ENCODE assay signal across 10 cellular contexts in the genomic region with DNA sequence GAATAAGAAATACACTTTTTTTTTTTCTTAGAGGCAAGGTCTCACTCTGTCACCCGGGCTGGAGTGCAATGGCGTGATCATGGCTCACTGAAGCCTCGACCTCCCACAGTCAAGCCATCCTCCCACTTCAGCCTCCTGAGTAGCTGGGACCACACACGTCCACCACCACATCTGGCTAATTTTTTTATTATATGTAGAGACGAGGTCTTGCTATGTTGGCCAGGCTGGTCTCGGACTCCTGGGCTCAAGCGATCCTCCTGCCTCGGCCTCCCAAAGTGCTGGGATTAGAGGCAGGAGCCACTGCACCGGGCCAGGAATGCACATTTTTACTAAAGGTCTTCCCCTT. TPM values are rescaled to one million over a fixed set of nuclear protein-coding genes. Genes with fewer than 3 reads are reported as not detected.
DNase-seq lines count a peak whose midpoint lies in the region; ATAC-seq, FAIRE-seq and TF ChIP-seq lines count a peak whose summit lies in the region.
"Had no signal": no experiment of that assay in that cellular context is flagged by ENCODE, and none has a peak within 500 bp of the region (broad histone marks: within the 10 kb centered on the region; RNA-seq: fewer than 3 reads in every experiment).

No MANE protein-coding gene starts in this region.

- TF ChIP-seq RAD21 in A549 (conservative IDR thresholded peaks at IDR 0.05 in 1 of 2, IDR thresholded peaks at IDR 0.05 in 1 of 2), result no peak
- no peak for TF ChIP-seq RAD21 in IMR-90 (IDR thresholded peaks at IDR 0.05; ENCODE audit: low read length)

- H3K4ac ChIP-seq in IMR-90 (ENCODE audit: low read depth, low read length), result no peak overlapping the region

- H3K27ac ChIP-seq in A549 (0 out of 6 replicates have a peak overlapping the region, but pooled peaks of 1 of the 2 experiments have one; percentile 18), IMR-90 (ENCODE audit: insufficient read depth, low read length) (no peak overlapping the region)
- H3K27ac ChIP-seq in naive thymus-derived CD4-positive, alpha-beta T cell (ENCODE audit: low read depth, low read length), result peak overlapping the region; percentile 92

- H4K20me1 ChIP-seq in IMR-90 (ENCODE audit: insufficient read depth, low read length), result peaks cover 50% of the 10 kb centered on the region

- H3K4me2 ChIP-seq in A549 (peak overlapping the region; percentile 96), IMR-90 (ENCODE audit: low read depth, low read length) (peak overlapping the region; percentile 100)

- intact Hi-C loops in IMR-90 (cut with micrococcal nuclease), result loop anchor here (5.0 kb wide), 1 partner anchor 227 kb away; no protein-coding TSS in a partner anchor
- intact Hi-C loops in naive thymus-derived CD4-positive, alpha-beta T cell (cut with micrococcal nuclease), result loop anchor here in 1 of 2 donors (5.0 to 10.0 kb wide), 2 partner anchors 709 to 1117 kb away; a partner anchor contains a TSS

- peak overlapping the region; percentile 56; the same call in 1 of the 2 replicates for H3K23ac ChIP-seq in IMR-90 (ENCODE audit: low read depth, low read length)

- peaks cover 33% of the 10 kb centered on the region for H3K4me1 ChIP-seq in A549
- H3K4me1 ChIP-seq in IMR-90 (ENCODE audit: control insufficient read depth, insufficient read depth, low read length), result peaks cover 7% of the 10 kb centered on the region
- peaks cover 49 to 57% of the 10 kb centered on the region in 2 donors for H3K4me1 ChIP-seq in naive thymus-derived CD4-positive, alpha-beta T cell (ENCODE audit: control insufficient read depth in 2 of 2, insufficient read depth in 2 of 2, low read length in 2 of 2)

- FAIRE-seq in A549 (lab: Jason Lieb, UNC) (no peak), bronchial epithelial cell (lab: Jason Lieb, UNC) (no peak)

- no peak overlapping the region for H3K18ac ChIP-seq in IMR-90 (ENCODE audit: low read depth, low read length)

- H3K9me3 Mint-ChIP-seq in naive thymus-derived CD4-positive, alpha-beta T cell, result peaks cover 0 to 3% (median 0%) of the 10 kb centered on the region in 11 donors

- peak overlapping the region; percentile 97 to 100 (median 99) for H3K4me3 Mint-ChIP-seq in naive thymus-derived CD4-positive, alpha-beta T cell

- H3K79me1 ChIP-seq in IMR-90 (ENCODE audit: low read depth in 1 of 2, low read length in 2 of 2), result peaks cover 13 to 75% of the 10 kb centered on the region in 2 experiments

- POLR2A ChIA-PET in A549 (lab: Yijun Ruan, JAX) (no interaction called here), IMR-90 (lab: Charles Lee; ENCODE audit: unreplicated experiment) (no interaction called here)
- POLR2A ChIA-PET in naive thymus-derived CD4-positive, alpha-beta T cell (lab: Charles Lee), result interaction anchor here (0.6 to 12.6 kb wide), 12 partner anchors 7 to 260 kb away, joined by 3 to 220 read pairs (median 6); a partner anchor contains a TSS

- peak overlapping the region; percentile 4 for H2BK5ac ChIP-seq in IMR-90 (ENCODE audit: low read depth, low read length, poor library complexity, severe bottlenecking)

- H2BK120ac ChIP-seq in IMR-90 (ENCODE audit: low read depth, low read length), result no peak overlapping the region

- no peak overlapping the region for H2AK9ac ChIP-seq in IMR-90 (replicated peaks; ENCODE audit: low read depth, low read length, poor library complexity)

- peak overlapping the region; percentile 10; the same call in 1 of the 2 replicates for H3K9ac ChIP-seq in IMR-90 (ENCODE audit: low read depth, low read length)

- BruUV-seq in IMR-90 (replicated peaks; lab: Mats Ljungman, UMichigan), result no TSS peak

- no peak overlapping the region for H3K14ac ChIP-seq in IMR-90 (replicated peaks; ENCODE audit: low read depth, low read length)

- TF ChIP-seq POLR2A in A549 (IDR thresholded peaks at IDR 0.05; ENCODE audit: low read length) (no peak), IMR-90 (IDR thresholded peaks at IDR 0.05; ENCODE audit: low read depth, low read length) (no peak)

- in situ Hi-C loops in IMR-90 (cut with MboI; ENCODE audit: low sequenced_read_pairs), result no loop called here

- H3K27ac Mint-ChIP-seq in naive thymus-derived CD4-positive, alpha-beta T cell, result peak overlapping the region; percentile 58 to 100 (median 97)

- no peak overlapping the region for H4K91ac ChIP-seq in IMR-90 (ENCODE audit: insufficient read depth, low read depth, low read length)

- no peak overlapping the region for H2BK20ac ChIP-seq in IMR-90 (ENCODE audit: low read depth, low read length)

- CTCF ChIA-PET in A549 (lab: Yijun Ruan, JAX) (interaction anchor here (0.5 to 7.1 kb wide), 2 partner anchors 26 to 303 kb away, joined by 3 to 48 read pairs; no protein-coding TSS in a partner anchor), IMR-90 (lab: Yijun Ruan, JAX) (no interaction called here)
- CTCF ChIA-PET in naive thymus-derived CD4-positive, alpha-beta T cell (lab: Charles Lee), result no interaction called here

- no peaks in the 10 kb centered on the region for H3K27me3 ChIP-seq in IMR-90 (ENCODE audit: control insufficient read depth, insufficient read depth, low read length)
- H3K27me3 ChIP-seq in bronchial epithelial cell (ENCODE audit: control insufficient read depth, insufficient read depth, low read length), result no peaks in the 10 kb centered on the region
- no peaks in the 10 kb centered on the region for H3K27me3 ChIP-seq in naive thymus-derived CD4-positive, alpha-beta T cell (ENCODE audit: control insufficient read depth in 2 of 2, insufficient read depth in 2 of 2, low read length in 2 of 2)

- no peak for ATAC-seq in A549
- ATAC-seq in IMR-90 (ENCODE audit: low read depth), result no peak
- no peak for ATAC-seq in naive thymus-derived CD4-positive, alpha-beta T cell

- DNase-seq in A549 (ENCODE audit: low read depth in 1 of 2, low spot score in 1 of 2) (no peak), IMR-90 (no peak), bronchial epithelial cell (ENCODE audit: low read depth) (no peak), NOMO-1 treated with DMSO at 0.1 percent for 48 hours (lab: John Stamatoyannopoulos, UW; ENCODE audit: unreplicated experiment) (no peak), foreskin melanocyte (no peak), NCI-H1694 treated with DMSO at 0.1 percent for 48 hours (lab: John Stamatoyannopoulos, UW) (no peak), germinal center (ENCODE audit: low spot score) (no peak)
- DNase-seq in naive thymus-derived CD4-positive, alpha-beta T cell, result no peak
- DNase-seq: cortex of kidney, GDM1 had no signal

- TF ChIP-seq EP300 in A549 (IDR thresholded peaks at IDR 0.05), result no peak

- no peak overlapping the region for H2BK15ac ChIP-seq in IMR-90 (ENCODE audit: low read depth, low read length)

- H3K9me3 ChIP-seq in A549, result no peaks in the 10 kb centered on the region
- H3K9me3 ChIP-seq in IMR-90 (ENCODE audit: control insufficient read depth, insufficient read depth, low read length), result no peaks in the 10 kb centered on the region
- no peaks in the 10 kb centered on the region for H3K9me3 ChIP-seq in naive thymus-derived CD4-positive, alpha-beta T cell (ENCODE audit: control insufficient read depth in 2 of 3, low read length in 3 of 3)

- no peak for TF ChIP-seq CTCF in A549 (IDR thresholded peaks at IDR 0.05)
- TF ChIP-seq CTCF in IMR-90 (conservative IDR thresholded peaks at IDR 0.05; ENCODE audit: low read depth, low read length), result no peak
- no peak for TF ChIP-seq CTCF in bronchial epithelial cell (IDR thresholded peaks at IDR 0.05; ENCODE audit: insufficient read depth, low read length, severe bottlenecking)

- H3K9me1 ChIP-seq in IMR-90 (ENCODE audit: insufficient read depth, low read length), result peaks cover 8% of the 10 kb centered on the region

- H3K36me3 ChIP-seq in IMR-90 (ENCODE audit: control insufficient read depth, insufficient read depth, low read length) (peaks cover 46% of the 10 kb centered on the region), bronchial epithelial cell (ENCODE audit: control insufficient read depth, insufficient read depth, low read length) (peaks cover 15% of the 10 kb centered on the region)
- peaks cover 24 to 57% (median 48%) of the 10 kb centered on the region in 3 experiments for H3K36me3 ChIP-seq in naive thymus-derived CD4-positive, alpha-beta T cell (ENCODE audit: control insufficient read depth in 2 of 3, insufficient read depth in 3 of 3, low read length in 3 of 3)

- H3K27me3 Mint-ChIP-seq in naive thymus-derived CD4-positive, alpha-beta T cell, result no peaks in the 10 kb centered on the region

- peaks cover 9 to 64% (median 62%) of the 10 kb centered on the region in 5 donors for H3K36me3 Mint-ChIP-seq in naive thymus-derived CD4-positive, alpha-beta T cell

- H3K56ac ChIP-seq in IMR-90 (ENCODE audit: extremely low read depth, insufficient read depth, low read length), result no peak overlapping the region

- H3K4me3 ChIP-seq in A549, result peak overlapping the region; percentile 65; the same call in 2 of the 3 replicates
- H3K4me3 ChIP-seq in IMR-90 (ENCODE audit: insufficient read depth, low read depth, low read length), result peak overlapping the region; percentile 57
- peak overlapping the region; percentile 85 for H3K4me3 ChIP-seq in bronchial epithelial cell (ENCODE audit: low read depth, low read length)
- peak overlapping the region; percentile 84 for H3K4me3 ChIP-seq in naive thymus-derived CD4-positive, alpha-beta T cell (ENCODE audit: low read length)

- no peak overlapping the region for H4K5ac ChIP-seq in IMR-90 (ENCODE audit: low read depth, low read length)

- H2AK5ac ChIP-seq in IMR-90 (ENCODE audit: low read depth, low read length), result no peak overlapping the region

- H4K8ac ChIP-seq in IMR-90 (ENCODE audit: low read depth in 2 of 2, low read length in 2 of 2), result no peak overlapping the region

- H3K4me1 Mint-ChIP-seq in naive thymus-derived CD4-positive, alpha-beta T cell, result peaks cover 54 to 77% (median 72%) of the 10 kb centered on the region in 7 donors

- dilution Hi-C loops in IMR-90 (cut with HindIII; ENCODE audit: low sequenced_read_pairs, unreplicated experiment), result no loop called here

- no peak overlapping the region for H2AFZ ChIP-seq in IMR-90 (replicated peaks; ENCODE audit: low read length, poor library complexity)

- 79% methylated on average over 9 of the region's 9 CpGs for WGBS in A549 (ENCODE audit: missing lambda C conversion rate)
- WGBS in IMR-90 (ENCODE audit: extremely low coverage in 2 of 2, insufficient read length in 1 of 2), 2 experiments, result no CpG with 5 or more reads among the region's 9 CpGs

RNA-seq across cellular contexts. Expression of a gene that starts 2.4 kb away (rescaled TPM):
- 159 and 177 TPM in 2 replicates for polyA plus RNA-seq in A549 (2011; rRNA removed)
- 83.2 and 85.0 TPM in 2 replicates for polyA plus RNA-seq in A549 (2012; cell fraction: cytosol; rRNA removed)
- polyA plus RNA-seq in A549 (2012; cell fraction: nucleus; rRNA removed), result 54.5 and 62.1 TPM in 2 replicates
- 97.1 to 98.9 TPM (median 98.3 TPM) in 3 replicates for polyA plus RNA-seq in A549 (2017; fragmentation: RNase III; extraction: RNeasy Plus Mini Kit Qiagen cat#74134 plus additional on column Dnase treatment)
- 54.7 and 65.4 TPM in 2 replicates for polyA minus RNA-seq in A549 (2011; rRNA and poly(A)+ RNA removed)
- total RNA-seq in IMR-90 (2012; rRNA removed), result 57.7 and 61.7 TPM in 2 replicates
- polyA plus RNA-seq in IMR-90 (2012; rRNA removed), result 92.3 and 94.2 TPM in 2 replicates
- 65.8 and 82.6 TPM in 2 replicates for polyA plus RNA-seq in IMR-90 (2012; cell fraction: cytosol; rRNA removed)
- 27.8 and 83.8 TPM in 2 replicates for polyA plus RNA-seq in IMR-90 (2012; cell fraction: nucleus; rRNA removed; ENCODE audit: low replicate concordance)
- 34.5 and 41.3 TPM in 2 replicates for total RNA-seq in bronchial epithelial cell
- 100 to 1,000 TPM; 144 to 200 (median 178) TPM for total RNA-seq in naive thymus-derived CD4-positive, alpha-beta T cell
- 100 to 1,000 TPM in 1 of 2 donors, 10 to 100 TPM in 1; 75.7 to 107 TPM for polyA plus RNA-seq in naive thymus-derived CD4-positive, alpha-beta T cell

RNA-seq across cellular contexts. Expression of a gene that starts 28.9 kb away (rescaled TPM):
- 51.6 and 52.3 TPM in 2 replicates for polyA plus RNA-seq in A549 (2011; rRNA removed)
- 19.8 and 25.3 TPM in 2 replicates for polyA plus RNA-seq in A549 (2012; cell fraction: cytosol; rRNA removed)
- polyA plus RNA-seq in A549 (2012; cell fraction: nucleus; rRNA removed), result 70.6 and 78.0 TPM in 2 replicates
- polyA plus RNA-seq in A549 (2017; fragmentation: RNase III; extraction: RNeasy Plus Mini Kit Qiagen cat#74134 plus additional on column Dnase treatment), result 40.8 to 43.3 TPM (median 42.3 TPM) in 3 replicates
- 56.6 and 65.7 TPM in 2 replicates for polyA minus RNA-seq in A549 (2011; rRNA and poly(A)+ RNA removed)
- 25.0 and 32.3 TPM in 2 replicates for total RNA-seq in IMR-90 (2012; rRNA removed)
- polyA plus RNA-seq in IMR-90 (2012; rRNA removed), result 22.8 and 25.6 TPM in 2 replicates
- polyA plus RNA-seq in IMR-90 (2012; cell fraction: cytosol; rRNA removed), result 12.7 and 18.2 TPM in 2 replicates
- polyA plus RNA-seq in IMR-90 (2012; cell fraction: nucleus; rRNA removed; ENCODE audit: low replicate concordance), result 30.4 and 42.7 TPM in 2 replicates
- total RNA-seq in bronchial epithelial cell, result 79.2 and 95.4 TPM in 2 replicates
- total RNA-seq in naive thymus-derived CD4-positive, alpha-beta T cell, result 10 to 100 TPM; 18.5 to 30.5 (median 20.2) TPM
- 10 to 100 TPM in 1 of 2 donors, 1 to 10 TPM in 1; 8.9 to 14.5 TPM for polyA plus RNA-seq in naive thymus-derived CD4-positive, alpha-beta T cell

RNA-seq across cellular contexts. Expression of a gene that starts 29.1 kb away (rescaled TPM):
- polyA plus RNA-seq in A549 (2011; rRNA removed), result 29.9 and 31.9 TPM in 2 replicates
- 20.6 and 21.5 TPM in 2 replicates for polyA plus RNA-seq in A549 (2012; cell fraction: cytosol; rRNA removed)
- polyA plus RNA-seq in A549 (2012; cell fraction: nucleus; rRNA removed), result 47.6 and 52.1 TPM in 2 replicates
- polyA plus RNA-seq in A549 (2017; fragmentation: RNase III; extraction: RNeasy Plus Mini Kit Qiagen cat#74134 plus additional on column Dnase treatment), result 14.6 to 17.8 TPM (median 15.3 TPM) in 3 replicates
- polyA minus RNA-seq in A549 (2011; rRNA and poly(A)+ RNA removed), result 25.7 and 29.4 TPM in 2 replicates
- total RNA-seq in IMR-90 (2012; rRNA removed), result 10.8 and 13.1 TPM in 2 replicates
- polyA plus RNA-seq in IMR-90 (2012; rRNA removed), result 19.2 and 20.7 TPM in 2 replicates
- 6.6 and 7.8 TPM in 2 replicates for polyA plus RNA-seq in IMR-90 (2012; cell fraction: cytosol; rRNA removed)
- 72.0 and 88.6 TPM in 2 replicates for polyA plus RNA-seq in IMR-90 (2012; cell fraction: nucleus; rRNA removed; ENCODE audit: low replicate concordance)
- total RNA-seq in bronchial epithelial cell, result 13.2 and 15.1 TPM in 2 replicates
- 10 to 100 TPM; 20.2 to 33.3 (median 21.7) TPM for total RNA-seq in naive thymus-derived CD4-positive, alpha-beta T cell
- 10 to 100 TPM in 1 of 2 donors, 1 to 10 TPM in 1; 9.4 to 13.3 TPM for polyA plus RNA-seq in naive thymus-derived CD4-positive, alpha-beta T cell
